11 cellular contexts compared by ENCODE assay signal in the genomic region with DNA sequence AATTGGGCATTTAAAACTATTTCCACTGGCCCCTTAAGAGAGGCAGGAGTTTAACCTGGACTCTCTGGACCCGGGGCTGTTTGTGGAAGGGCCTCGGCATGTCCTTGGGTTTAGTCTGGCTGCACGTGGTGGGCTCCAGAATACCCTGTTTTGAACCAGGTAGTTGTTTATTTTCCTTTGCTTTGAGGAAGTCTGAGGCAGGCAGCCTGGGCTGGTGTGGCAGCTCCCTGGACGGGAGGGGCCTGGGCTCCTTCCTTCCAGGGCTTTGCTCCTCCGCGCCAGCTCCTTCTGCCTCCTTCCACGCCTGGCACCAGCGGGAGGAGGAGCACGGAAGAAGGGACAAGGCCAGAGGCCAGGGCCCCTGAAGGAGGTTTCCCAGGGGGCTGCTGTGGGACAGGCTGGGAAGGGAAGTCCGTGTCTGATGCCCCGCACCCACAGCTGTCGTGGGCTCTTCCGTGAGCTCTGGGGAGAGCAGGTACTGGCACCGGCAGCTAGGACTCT. TPM values are rescaled to one million over a fixed set of nuclear protein-coding genes. Genes with fewer than 3 reads are reported as not detected.
A peak's percentile ranks its signal among the peaks of the same experiment; 100 is the strongest.
DNase-seq lines count a peak whose midpoint lies in the region; ATAC-seq and TF ChIP-seq lines count a peak whose summit lies in the region.
"Had no signal": no experiment of that assay in that cellular context is flagged by ENCODE, and none has a peak within 500 bp of the region (broad histone marks: within the 10 kb centered on the region; RNA-seq: fewer than 3 reads in every experiment).

No MANE protein-coding gene starts in this region.

- no peak for TF ChIP-seq CTCF in AG10803 (conservative IDR thresholded peaks at IDR 0.05; ENCODE audit: low read length)
- no peak for TF ChIP-seq CTCF in nephron progenitor cell (IDR thresholded peaks at IDR 0.05)
- no peak for TF ChIP-seq CTCF in MM.1S (IDR thresholded peaks at IDR 0.05; ENCODE audit: low read length)

- no peak overlapping the region for H3K4me2 ChIP-seq in MM.1S (ENCODE audit: low read depth, low read length)

- no peak overlapping the region for H3K4me3 Mint-ChIP-seq in nephron progenitor cell

- ATAC-seq in GM19395 (IDR thresholded peaks at IDR 0.05; ENCODE audit: unreplicated experiment): no peak
- ATAC-seq in HG02759 (IDR thresholded peaks at IDR 0.05; ENCODE audit: unreplicated experiment): no peak

- H3K4me3 ChIP-seq in AG10803 (ENCODE audit: low read length) (peak overlapping the region; percentile 34), SJSA1 (no peak overlapping the region), SJCRH30 (no peak overlapping the region), MM.1S (ENCODE audit: low read length) (no peak overlapping the region)

- H3K36me3 ChIP-seq in SJSA1 (0 out of 2 replicates have a peak, but pooled peaks cover 4% of the 10 kb centered on the region), SJCRH30 (no peaks in the 10 kb centered on the region), MM.1S (replicated peaks; ENCODE audit: insufficient read depth, low read length) (no peaks in the 10 kb centered on the region)

- H3K9me3 ChIP-seq in SJSA1 (replicated peaks): 0 out of 2 replicates have a peak, but pooled peaks cover 4% of the 10 kb centered on the region
- H3K9me3 ChIP-seq in SJCRH30 (replicated peaks): peaks cover 3% of the 10 kb centered on the region; the same call in 1 of the 2 replicates
- no peaks in the 10 kb centered on the region for H3K9me3 ChIP-seq in MM.1S (replicated peaks; ENCODE audit: insufficient read depth, low read length)

- no peak overlapping the region for H2AFZ ChIP-seq in MM.1S (ENCODE audit: low read length)

- H3K27ac ChIP-seq in SJSA1: peak overlapping the region; percentile 22; the same call in 1 of the 2 replicates
- peak overlapping the region; percentile 28 for H3K27ac ChIP-seq in epithelial cell of prostate
- no peak overlapping the region for H3K27ac ChIP-seq in SJCRH30
- no peak overlapping the region for H3K27ac ChIP-seq in MM.1S (ENCODE audit: low read length)

- H3K36me3 Mint-ChIP-seq in nephron progenitor cell (ENCODE audit: low read depth): peaks cover 35% of the 10 kb centered on the region

- H3K27me3 ChIP-seq in SJSA1 (replicated peaks) (no peaks in the 10 kb centered on the region), SJCRH30 (no peaks in the 10 kb centered on the region), MM.1S (replicated peaks; ENCODE audit: insufficient read depth, low read length) (no peaks in the 10 kb centered on the region)

- no peaks in the 10 kb centered on the region for H3K9me2 ChIP-seq in MM.1S (replicated peaks; ENCODE audit: insufficient read depth, low read length)

- DNase-seq in AG10803 (ENCODE audit: low read depth) (no peak), SJSA1 (ENCODE audit: low read depth in 1 of 2, low spot score in 2 of 2) (peak in 1 of 2 experiments; percentile 14), epithelial cell of prostate (ENCODE audit: low read depth, low spot score) (no peak), nephron progenitor cell (no peak), SJCRH30 (no peak), MM.1S (no peak)
- DNase-seq: DND-41, NCI-H1436 had no signal

- H3K79me2 ChIP-seq in MM.1S (ENCODE audit: low read length): peaks cover 80% of the 10 kb centered on the region

- H3K9ac ChIP-seq in MM.1S (ENCODE audit: low read length): no peak overlapping the region

- H3K9me3 Mint-ChIP-seq in nephron progenitor cell: peaks cover 30% of the 10 kb centered on the region

- H3F3A ChIP-seq in MM.1S (ENCODE audit: insufficient read depth, low read length): no peaks in the 10 kb centered on the region

- peaks cover 34% of the 10 kb centered on the region for H3K4me1 ChIP-seq in SJSA1 (replicated peaks)
- H3K4me1 ChIP-seq in SJCRH30: no peaks in the 10 kb centered on the region
- no peaks in the 10 kb centered on the region for H3K4me1 ChIP-seq in MM.1S (ENCODE audit: low read length)

- no peaks in the 10 kb centered on the region for H3K27me3 Mint-ChIP-seq in nephron progenitor cell (ENCODE audit: low read depth, poor library complexity)

- H3K27ac Mint-ChIP-seq in nephron progenitor cell: peak overlapping the region; percentile 54

- no peaks in the 10 kb centered on the region for H4K20me1 ChIP-seq in MM.1S (ENCODE audit: insufficient read depth, low read length)

- peaks cover 51% of the 10 kb centered on the region for H3K4me1 Mint-ChIP-seq in nephron progenitor cell

RNA-seq across cellular contexts. Expression of a gene that starts 15.5 kb away (rescaled TPM):
- total RNA-seq in SJSA1 (2014; rRNA removed; shearing (Covaris generic)): 12.8 and 21.7 TPM in 2 replicates
- 18.4 and 20.2 TPM in 2 replicates for total RNA-seq in SJCRH30 (2014; rRNA removed; shearing (Covaris generic))

RNA-seq across cellular contexts. Expression of a gene that starts 30.4 kb away (rescaled TPM):
- not detected in 2 replicates for total RNA-seq in SJSA1 (2014; rRNA removed; shearing (Covaris generic))
- total RNA-seq in SJCRH30 (2014; rRNA removed; shearing (Covaris generic)): not detected in 2 replicates
- total RNA-seq: H1 had no signal

Comparison
In these comparisons a context has a peak if more than half of its experiments do, and no peak if none do; other contexts are left out.
1. H3K27ac ChIP-seq: peak in SJSA1 (single experiment) and epithelial cell of prostate (single experiment); none in SJCRH30 (single experiment) and MM.1S (single experiment).